ENCODE assay signal across 8 cellular contexts in the genomic region with DNA sequence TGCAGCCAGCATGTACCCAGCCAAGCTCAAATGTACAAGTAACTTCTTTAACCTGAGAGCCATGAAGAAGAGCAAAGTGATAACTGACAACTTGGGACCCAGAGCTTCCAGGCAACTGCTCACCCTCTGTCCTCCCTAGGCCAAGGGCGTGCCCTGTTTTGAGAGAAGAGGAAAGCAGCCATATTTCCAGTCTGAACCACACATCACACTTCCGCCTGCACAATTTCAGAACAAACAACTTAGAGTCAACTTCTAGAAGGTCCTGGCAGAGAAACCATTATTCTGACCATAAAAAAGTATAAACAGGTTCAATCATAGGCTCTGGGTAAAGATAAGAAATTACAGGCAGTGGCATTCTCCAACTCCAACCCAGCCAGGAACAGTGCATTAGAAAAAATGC. TPM values are rescaled to one million over a fixed set of nuclear protein-coding genes. Genes with fewer than 3 reads are reported as not detected.
DNase-seq lines count a peak whose midpoint lies in the region; ATAC-seq, FAIRE-seq and TF ChIP-seq lines count a peak whose summit lies in the region.

No MANE protein-coding gene starts in this region.

- no peaks in the 10 kb centered on the region for H3K9me2 ChIP-seq in hepatocyte (replicated peaks; ENCODE audit: insufficient read depth)

- peaks cover 14% of the 10 kb centered on the region for H3K36me3 ChIP-seq in astrocyte (ENCODE audit: insufficient read depth, low read length)
- H3K36me3 ChIP-seq in hepatocyte (replicated peaks; ENCODE audit: insufficient read depth, low read depth), result no peaks in the 10 kb centered on the region
- peaks cover 2 to 7% of the 10 kb centered on the region in 2 donors for H3K36me3 ChIP-seq in gastrocnemius medialis

- H4K20me1 ChIP-seq in astrocyte (ENCODE audit: insufficient read depth, low read length), result peaks cover 11% of the 10 kb centered on the region
- no peaks in the 10 kb centered on the region for H4K20me1 ChIP-seq in hepatocyte (ENCODE audit: insufficient read depth, poor library complexity, severe bottlenecking)

- H3K4me3 Mint-ChIP-seq in astrocyte (ENCODE audit: unreplicated experiment), result peak overlapping the region; percentile 45

- H3K27ac ChIP-seq in astrocyte (ENCODE audit: low read depth, low read length) (peak overlapping the region; percentile 29), hepatocyte (peak overlapping the region; percentile 98), gastrocnemius medialis (peak overlapping the region; percentile 73 to 87 (median 84))

- H3K4me3 ChIP-seq in astrocyte (ENCODE audit: insufficient read depth, low read depth, low read length), result no peak overlapping the region
- no peak overlapping the region for H3K4me3 ChIP-seq in hepatocyte
- no peak overlapping the region for H3K4me3 ChIP-seq in gastrocnemius medialis
- H3K4me3 ChIP-seq in foreskin fibroblast (ENCODE audit: low read depth in 1 of 2, low read length in 2 of 2), result no peak overlapping the region

- H2AFZ ChIP-seq in astrocyte (ENCODE audit: low read depth, low read length) (no peak overlapping the region), hepatocyte (no peak overlapping the region)

- intact Hi-C loops in gastrocnemius medialis (cut with DNase I; ENCODE audit: low total_unique reads), result loop anchor here (5.0 kb wide), 1 partner anchor 65 kb away; no protein-coding TSS in a partner anchor

- H3K9me3 Mint-ChIP-seq in astrocyte (ENCODE audit: unreplicated experiment), result no peaks in the 10 kb centered on the region

- no peak overlapping the region for H3K4me2 ChIP-seq in astrocyte (ENCODE audit: low read length)
- peak overlapping the region; percentile 37 for H3K4me2 ChIP-seq in hepatocyte

- in situ Hi-C loops in gastrocnemius medialis (cut with MboI; ENCODE audit: low sequenced_read_pairs in 4 of 4), result loop anchor here in 1 of 4 donors (10.0 kb wide), 1 partner anchor 48 kb away; the partner anchor contains the start of gene ITGB5

- 80% methylated on average over 2 of the region's 2 CpGs for whole genome bisulfite sequencing in hepatocyte (ENCODE audit: low lambda C conversion rate, missing lambda C conversion rate)

- FAIRE-seq in astrocyte (lab: Jason Lieb, UNC), result no peak

- H3K36me3 Mint-ChIP-seq in astrocyte (ENCODE audit: low read depth, unreplicated experiment), result peaks cover 24% of the 10 kb centered on the region

- peaks cover 45% of the 10 kb centered on the region for H3K4me1 ChIP-seq in astrocyte (ENCODE audit: insufficient read depth, low read length)
- H3K4me1 ChIP-seq in hepatocyte (ENCODE audit: insufficient read depth), result peaks cover 48% of the 10 kb centered on the region
- peaks cover 37% of the 10 kb centered on the region in 2 donors for H3K4me1 ChIP-seq in gastrocnemius medialis

- no peak overlapping the region for H3K27ac Mint-ChIP-seq in astrocyte (ENCODE audit: unreplicated experiment)

- TF ChIP-seq CTCF in astrocyte (IDR thresholded peaks at IDR 0.05; ENCODE audit: insufficient read depth, low read depth, low read length), result no peak
- no peak for TF ChIP-seq CTCF in hepatocyte (IDR thresholded peaks at IDR 0.05; ENCODE audit: poor library complexity)
- TF ChIP-seq CTCF in gastrocnemius medialis (IDR thresholded peaks at IDR 0.05 in 4 of 5, conservative IDR thresholded peaks at IDR 0.05 in 1 of 5), result no peak
- TF ChIP-seq CTCF in foreskin fibroblast (IDR thresholded peaks at IDR 0.05; ENCODE audit: low read depth, low read length), result no peak

- H3K27me3 Mint-ChIP-seq in astrocyte (ENCODE audit: low read depth, unreplicated experiment), result no peaks in the 10 kb centered on the region

- no peak overlapping the region for H3K9ac ChIP-seq in astrocyte (ENCODE audit: low read length)

- H3K79me2 ChIP-seq in astrocyte (ENCODE audit: insufficient read depth, low read length) (peaks cover 19% of the 10 kb centered on the region), hepatocyte (peaks cover 12% of the 10 kb centered on the region)

- ATAC-seq in gastrocnemius medialis (no peak), HG02763 (IDR thresholded peaks at IDR 0.05; ENCODE audit: unreplicated experiment) (no peak)

- H3K4me1 Mint-ChIP-seq in astrocyte (ENCODE audit: low read depth, unreplicated experiment), result peaks cover 55% of the 10 kb centered on the region

- no peak for TF ChIP-seq POLR2A in gastrocnemius medialis (IDR thresholded peaks at IDR 0.05)

- H3K27me3 ChIP-seq in astrocyte (ENCODE audit: insufficient read depth, low read length) (no peaks in the 10 kb centered on the region), hepatocyte (no peaks in the 10 kb centered on the region), gastrocnemius medialis (no peaks in the 10 kb centered on the region)

- DNase-seq in GM03348 (ENCODE audit: low spot score) (peak; percentile 30), astrocyte (ENCODE audit: low read depth) (no peak), hepatocyte (ENCODE audit: low spot score) (no peak), gastrocnemius medialis (no peak), amniotic stem cell (lab: John Stamatoyannopoulos, UW) (no peak), Kasumi-1 (lab: John Stamatoyannopoulos, UW) (no peak), foreskin fibroblast (no peak)

- H3K9me3 ChIP-seq in astrocyte (ENCODE audit: insufficient read depth, low read depth, low read length) (no peaks in the 10 kb centered on the region), hepatocyte (ENCODE audit: low read depth) (no peaks in the 10 kb centered on the region), gastrocnemius medialis (no peaks in the 10 kb centered on the region)

RNA-seq across cellular contexts. Expression of gene ITGB5, which starts 50.1 kb away (rescaled TPM):
- total RNA-seq in astrocyte (139 and 201 TPM in 2 replicates), hepatocyte (97.0 and 109 TPM in 2 replicates), gastrocnemius medialis (100 to 1,000 TPM in 1 of 4 donors, 10 to 100 TPM in 3; 35.2 to 101 (median 71.3) TPM)
- polyA plus RNA-seq in hepatocyte, result 103 and 113 TPM in 2 replicates

Comparison
In these comparisons a context has a peak if more than half of its experiments do, and no peak if none do; other contexts are left out.
1. H3K27ac ChIP-seq: peak in every context shown above with its lines; median percentile 98 in hepatocyte; 84 in gastrocnemius medialis; 29 in astrocyte.